Comparison of ENCODE assay signal across 9 cellular contexts in the genomic region with DNA sequence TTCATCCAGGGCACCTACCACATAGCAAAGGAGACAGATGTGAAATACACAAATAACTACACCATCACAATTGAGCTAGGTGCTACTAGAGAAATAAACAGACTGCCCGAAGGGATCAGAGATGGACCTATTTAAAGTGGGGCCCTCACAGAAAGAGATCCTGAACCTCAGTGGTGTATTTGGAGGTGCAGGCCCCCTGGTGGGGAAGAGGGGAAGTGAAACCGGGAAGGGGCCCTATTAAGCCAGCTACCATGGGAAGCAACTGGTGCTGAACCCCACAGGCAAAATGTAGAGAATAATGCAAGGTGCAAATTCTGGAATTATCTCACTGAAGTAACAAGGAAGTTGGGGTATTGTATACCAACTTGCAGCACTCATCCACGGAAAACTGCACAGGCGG.
DNase-seq lines count a peak whose midpoint lies in the region; ATAC-seq and TF ChIP-seq lines count a peak whose summit lies in the region.
"Had no signal": no experiment of that assay in that cellular context is flagged by ENCODE, and none has a peak within 500 bp of the region (broad histone marks: within the 10 kb centered on the region; RNA-seq: fewer than 3 reads in every experiment).

No MANE protein-coding gene starts in this region.

- no peak for ATAC-seq in GM21528 (IDR thresholded peaks at IDR 0.05; ENCODE audit: low FRiP score, unreplicated experiment)
- no peak for ATAC-seq in Right ventricle myocardium superior (ENCODE audit: poor library complexity)
- ATAC-seq: T-helper 17 cell had no signal

- DNase-seq in GM12864 (ENCODE audit: low read depth) = no peak
- peak; percentile 22 for DNase-seq in activated CD8-positive, alpha-beta memory T cell treated with anti-CD3 and anti-CD28 coated beads, Interleukin-2, amount 50 U/mL, for 4 hours
- peak; percentile 12 for DNase-seq in iris pigment epithelial cell (ENCODE audit: low read depth)
- DNase-seq in dedifferentiated amniotic fluid mesenchymal stem cell (ENCODE audit: extremely low spot score) = no peak
- no peak for DNase-seq in COR-L47 (lab: John Stamatoyannopoulos, UW)
- DNase-seq in Right ventricle myocardium superior = no peak

- no peak overlapping the region for H3K4me3 ChIP-seq in GM12864 (ENCODE audit: low read depth, low read length)

- TF ChIP-seq EP300 in Ishikawa (IDR thresholded peaks at IDR 0.05; ENCODE audit: borderline replicate concordance) = no peak

- TF ChIP-seq RAD21 in Ishikawa (IDR thresholded peaks at IDR 0.05; ENCODE audit: low read depth) = peak; percentile 8; the same call in 1 of the 2 replicates

- intact Hi-C loops in Right ventricle myocardium superior (cut with DNase I) = no loop called here

- TF ChIP-seq CTCF in GM12864 (IDR thresholded peaks at IDR 0.05; ENCODE audit: low read depth, low read length, missing control alignments) = peak; percentile 52

TF ChIP-seq in Ishikawa, 13 proteins besides CTCF, POLR2A, EP300 and RAD21:
- no peak for TF ChIP-seq TCF12 (IDR thresholded peaks at IDR 0.05; ENCODE audit: low read depth)

Comparison
In these comparisons a context has a peak if more than half of its experiments do, and no peak if none do; other contexts are left out.
1. DNase-seq: peak in activated CD8-positive, alpha-beta memory T cell treated with anti-CD3 and anti-CD28 coated beads, Interleukin-2, amount 50 U/mL, for 4 hours (single experiment) and iris pigment epithelial cell (single experiment); none in GM12864 (single experiment), dedifferentiated amniotic fluid mesenchymal stem cell (single experiment), COR-L47 (single experiment) and Right ventricle myocardium superior (single experiment).